1 cellular context compared by ENCODE assay signal in genomic region chr6:5904527-5904926, GRCh38.
TF ChIP-seq lines count a peak whose summit lies in the region.

No MANE protein-coding gene starts in this region.

TF ChIP-seq in A549, 52 proteins besides CTCF, POLR2A, EP300 and RAD21 (continued from another document):
- TF ChIP-seq REST (IDR thresholded peaks at IDR 0.05) = peak; percentile 66
